1 cellular context compared by ENCODE assay signal in genomic region chr1:150464422-150464826, GRCh38.
A peak's percentile ranks its signal among the peaks of the same experiment; 100 is the strongest.
TF ChIP-seq lines count a peak whose summit lies in the region.

No MANE protein-coding gene starts in this region.

TF ChIP-seq in HepG2, 621 proteins besides CTCF, POLR2A, EP300 and RAD21 (continued from another document):
- no peak for TF ChIP-seq ATRX (CRISPR knock-in tag; IDR thresholded peaks at IDR 0.05; ENCODE audit: borderline replicate concordance)
- TF ChIP-seq CREM (IDR thresholded peaks at IDR 0.05), result no peak
- TF ChIP-seq CREM (CRISPR knock-in tag; IDR thresholded peaks at IDR 0.05), result no peak
- TF ChIP-seq ZNF543 (CRISPR knock-in tag; IDR thresholded peaks at IDR 0.05), result 0 out of 2 replicates have a peak, but pooled peaks have one; percentile 33
- 0 out of 2 replicates have a peak, but pooled peaks have one; percentile 32 for TF ChIP-seq ARID3A (IDR thresholded peaks at IDR 0.05; ENCODE audit: low read depth, low read length)
- TF ChIP-seq ZNF512B (CRISPR knock-in tag; IDR thresholded peaks at IDR 0.05; ENCODE audit: borderline replicate concordance), result no peak
- no peak for TF ChIP-seq GLI4 (CRISPR knock-in tag; IDR thresholded peaks at IDR 0.05; ENCODE audit: borderline replicate concordance)
- no peak for TF ChIP-seq NKX3-1 (CRISPR knock-in tag; IDR thresholded peaks at IDR 0.05)
